7 cellular contexts compared by ENCODE assay signal in genomic region chr6:13302751-13303667, GRCh38. TPM values are rescaled to one million over a fixed set of nuclear protein-coding genes. Genes with fewer than 3 reads are reported as not detected.
DNase-seq lines count a peak whose midpoint lies in the region; ATAC-seq and TF ChIP-seq lines count a peak whose summit lies in the region.

No MANE protein-coding gene starts in this region.

- POLR2A ChIA-PET in HCT116 (lab: Charles Lee): no interaction called here

- intact Hi-C loops in HCT116 (cut with micrococcal nuclease): no loop called here
- intact Hi-C loops in vagina (cut with DNase I): no loop called here

- no peaks in the 10 kb centered on the region for H3K27me3 Mint-ChIP-seq in activated T-cell treated with anti-CD3 and anti-CD28 coated beads, Interleukin-2, amount 50 U/mL, for 4 hours (ENCODE audit: low read depth)

- TF ChIP-seq CTCF in HCT116 (IDR thresholded peaks at IDR 0.05 in 2 of 3, conservative IDR thresholded peaks at IDR 0.05 in 1 of 3; ENCODE audit: borderline replicate concordance in 1 of 3, insufficient read depth in 1 of 3, low read depth in 2 of 3, low read length in 2 of 3) (no peak), fibroblast of villous mesenchyme (IDR thresholded peaks at IDR 0.05; ENCODE audit: insufficient read depth, low read depth, low read length) (no peak), osteoblast (IDR thresholded peaks at IDR 0.05; ENCODE audit: extremely low read depth, low read depth, low read length) (no peak), vagina (IDR thresholded peaks at IDR 0.05) (no peak)

- BruUV-seq in HCT116 (replicated peaks; lab: Mats Ljungman, UMichigan): no TSS peak

- H3K4me1 ChIP-seq in HCT116 (ENCODE audit: control insufficient read depth in 1 of 2, insufficient read depth in 2 of 2, low read length in 2 of 2): peaks cover 0 to 16% of the 10 kb centered on the region in 2 experiments; a peak in 2 of 4 replicates
- H3K4me1 ChIP-seq in osteoblast (ENCODE audit: insufficient read depth, low read length): peaks cover 31% of the 10 kb centered on the region
- H3K4me1 ChIP-seq in vagina: peaks cover 14% of the 10 kb centered on the region

- RAD21 ChIA-PET in HCT116 (lab: Charles Lee; ENCODE audit: low non-redundant PET in 1 of 2, low total read pairs in 2 of 2, uncharacterized antibody in 2 of 2, unreplicated experiment in 2 of 2): interaction anchor here in 1 of 2 experiments (0.7 kb wide), 1 partner anchor 621 kb away, joined by 3 read pairs; no protein-coding TSS in a partner anchor

- peaks cover 25% of the 10 kb centered on the region for H3K4me1 Mint-ChIP-seq in activated T-cell treated with anti-CD3 and anti-CD28 coated beads, Interleukin-2, amount 50 U/mL, for 4 hours (ENCODE audit: low read depth)

- H3K9me2 ChIP-seq in HCT116 (ENCODE audit: insufficient read depth): no peaks in the 10 kb centered on the region

- ATAC-seq in GM18505 (IDR thresholded peaks at IDR 0.05; ENCODE audit: unreplicated experiment) (peak; percentile 68), HCT116 (peak; percentile 34; the same call in 1 of the 2 replicates)
- peak; percentile 90 to 97 for ATAC-seq in activated T-cell treated with anti-CD3 and anti-CD28 coated beads, Interleukin-2, amount 50 U/mL, for 4 hours

- no peak overlapping the region for H3K9ac ChIP-seq in HCT116 (ENCODE audit: low read length)

- H3K36me3 Mint-ChIP-seq in activated T-cell treated with anti-CD3 and anti-CD28 coated beads, Interleukin-2, amount 50 U/mL, for 4 hours (ENCODE audit: insufficient read depth): peaks cover 61% of the 10 kb centered on the region

- TF ChIP-seq POLR2A in GM18505 (IDR thresholded peaks at IDR 0.05; ENCODE audit: borderline replicate concordance, extremely low read depth, insufficient read depth, insufficient read length) (peak; percentile 9), HCT116 (IDR thresholded peaks at IDR 0.05; ENCODE audit: borderline replicate concordance, extremely low read depth, insufficient read depth, insufficient read length) (no peak), vagina (IDR thresholded peaks at IDR 0.05) (no peak)

- H4K20me1 ChIP-seq in HCT116 (ENCODE audit: insufficient read depth) (no peaks in the 10 kb centered on the region), osteoblast (ENCODE audit: insufficient read depth, low read length) (no peaks in the 10 kb centered on the region)

- H3K4me2 ChIP-seq in HCT116 (ENCODE audit: low read length) (peak overlapping the region; percentile 12; the same call in 1 of the 2 replicates), osteoblast (ENCODE audit: insufficient read depth, low read length) (peak overlapping the region; percentile 59)

- peak overlapping the region; percentile 40 for H3K4me3 Mint-ChIP-seq in activated T-cell treated with anti-CD3 and anti-CD28 coated beads, Interleukin-2, amount 50 U/mL, for 4 hours

- H3K27ac ChIP-seq in HCT116 (ENCODE audit: low read depth, low read length) (no peak overlapping the region), osteoblast (ENCODE audit: low read depth, low read length) (peak overlapping the region; percentile 91), vagina (peak overlapping the region; percentile 75)

- H2AFZ ChIP-seq in HCT116 (ENCODE audit: low read depth, low read length, poor library complexity, severe bottlenecking): no peak overlapping the region
- peak overlapping the region; percentile 33 for H2AFZ ChIP-seq in osteoblast (ENCODE audit: low read length)

- DNase-seq in HCT116 (ENCODE audit: low read depth, low spot score) (peak; percentile 33), MV-4-11 (lab: John Stamatoyannopoulos, UW) (peak; percentile 100), fibroblast of villous mesenchyme (ENCODE audit: low read depth) (peak; percentile 99), osteoblast (ENCODE audit: insufficient read length, low spot score, missing footprints) (peak; percentile 97), vagina (ENCODE audit: extremely low spot score in 2 of 2) (no peak)
- peak; percentile 12 for DNase-seq in activated T-cell treated with anti-CD3 and anti-CD28 coated beads, Interleukin-2, amount 50 U/mL, for 4 hours

- no peaks in the 10 kb centered on the region for H3K79me2 ChIP-seq in HCT116 (ENCODE audit: insufficient read depth, low read length)
- no peaks in the 10 kb centered on the region for H3K79me2 ChIP-seq in osteoblast (ENCODE audit: insufficient read depth, low read length)

- H3K36me3 ChIP-seq in HCT116 (ENCODE audit: control insufficient read depth in 1 of 2, insufficient read depth in 2 of 2, low read length in 2 of 2): peaks cover 0 to 11% of the 10 kb centered on the region in 2 experiments; a peak in 1 of 4 replicates
- H3K36me3 ChIP-seq in osteoblast (ENCODE audit: insufficient read depth, low read length): peaks cover 20% of the 10 kb centered on the region
- peaks cover 0 to 33% of the 10 kb centered on the region in 2 donors for H3K36me3 ChIP-seq in vagina

- no peaks in the 10 kb centered on the region for H3K27me3 ChIP-seq in HCT116 (ENCODE audit: insufficient read depth, low read length)
- H3K27me3 ChIP-seq in osteoblast (ENCODE audit: insufficient read depth, low read length): no peaks in the 10 kb centered on the region
- H3K27me3 ChIP-seq in vagina: no peaks in the 10 kb centered on the region

- H3K9me3 ChIP-seq in HCT116 (ENCODE audit: control insufficient read depth in 1 of 2, insufficient read depth in 1 of 2, low read depth in 1 of 2, low read length in 2 of 2) (no peaks in the 10 kb centered on the region), osteoblast (ENCODE audit: low read depth, low read length) (no peaks in the 10 kb centered on the region), vagina (no peaks in the 10 kb centered on the region)

- no peak for TF ChIP-seq RAD21 in HCT116 (IDR thresholded peaks at IDR 0.05; ENCODE audit: low read depth)

- CTCF ChIA-PET in HCT116 (lab: Charles Lee): no interaction called here

- H3K9me3 Mint-ChIP-seq in activated T-cell treated with anti-CD3 and anti-CD28 coated beads, Interleukin-2, amount 50 U/mL, for 4 hours: no peaks in the 10 kb centered on the region

- H3K4me3 ChIP-seq in HCT116 (replicated peaks in 1 of 2; ENCODE audit: low read depth in 1 of 2, low read length in 2 of 2): no peak overlapping the region
- H3K4me3 ChIP-seq in fibroblast of villous mesenchyme (ENCODE audit: low read depth, low read length): no peak overlapping the region
- peak overlapping the region; percentile 24 for H3K4me3 ChIP-seq in osteoblast (ENCODE audit: insufficient read depth, low read length)
- peak overlapping the region in 1 of 2 donors; percentile 3 for H3K4me3 ChIP-seq in vagina

TF ChIP-seq in HCT116, 20 proteins besides CTCF, POLR2A, EP300 and RAD21:
- TF ChIP-seq EZH2 (IDR thresholded peaks at IDR 0.05): no peak
- TF ChIP-seq CEBPB (IDR thresholded peaks at IDR 0.05; ENCODE audit: low read depth): peak; percentile 26; the same call in 1 of the 2 replicates
- no peak for TF ChIP-seq EZH2phosphoT487 (IDR thresholded peaks at IDR 0.05; ENCODE audit: borderline replicate concordance)

RNA-seq across cellular contexts. Expression of gene TBC1D7, which starts 25.3 kb away (rescaled TPM):
- total RNA-seq in HCT116 (2021; ENCODE audit: unreplicated experiment) (13.7 TPM), fibroblast of villous mesenchyme (23.7 and 27.4 TPM in 2 replicates), osteoblast (18.8 and 25.3 TPM in 2 replicates), vagina (13.0 TPM)
- 11.3 and 14.3 TPM in 2 replicates for polyA plus RNA-seq in HCT116 (2012)
- total RNA-seq in activated T-cell treated with anti-CD3 and anti-CD28 coated beads, Interleukin-2, amount 50 U/mL, for 4 hours: 10 to 100 TPM; 12.9 to 18.4 (median 15.5) TPM

Comparison
In these comparisons a context has a peak if more than half of its experiments do, and no peak if none do; other contexts are left out.
1. ATAC-seq: peak in every context shown above with its lines; median percentile 94 in activated T-cell treated with anti-CD3 and anti-CD28 coated beads, Interleukin-2, amount 50 U/mL, for 4 hours; 68 in GM18505; 34 in HCT116.
2. DNase-seq: peak in HCT116 (single experiment), MV-4-11 (single experiment), activated T-cell treated with anti-CD3 and anti-CD28 coated beads, Interleukin-2, amount 50 U/mL, for 4 hours (single experiment), fibroblast of villous mesenchyme (single experiment) and osteoblast (single experiment); none in vagina (0 of 2).